Comparison of ENCODE assay signal across 1 cellular context in the genomic region with DNA sequence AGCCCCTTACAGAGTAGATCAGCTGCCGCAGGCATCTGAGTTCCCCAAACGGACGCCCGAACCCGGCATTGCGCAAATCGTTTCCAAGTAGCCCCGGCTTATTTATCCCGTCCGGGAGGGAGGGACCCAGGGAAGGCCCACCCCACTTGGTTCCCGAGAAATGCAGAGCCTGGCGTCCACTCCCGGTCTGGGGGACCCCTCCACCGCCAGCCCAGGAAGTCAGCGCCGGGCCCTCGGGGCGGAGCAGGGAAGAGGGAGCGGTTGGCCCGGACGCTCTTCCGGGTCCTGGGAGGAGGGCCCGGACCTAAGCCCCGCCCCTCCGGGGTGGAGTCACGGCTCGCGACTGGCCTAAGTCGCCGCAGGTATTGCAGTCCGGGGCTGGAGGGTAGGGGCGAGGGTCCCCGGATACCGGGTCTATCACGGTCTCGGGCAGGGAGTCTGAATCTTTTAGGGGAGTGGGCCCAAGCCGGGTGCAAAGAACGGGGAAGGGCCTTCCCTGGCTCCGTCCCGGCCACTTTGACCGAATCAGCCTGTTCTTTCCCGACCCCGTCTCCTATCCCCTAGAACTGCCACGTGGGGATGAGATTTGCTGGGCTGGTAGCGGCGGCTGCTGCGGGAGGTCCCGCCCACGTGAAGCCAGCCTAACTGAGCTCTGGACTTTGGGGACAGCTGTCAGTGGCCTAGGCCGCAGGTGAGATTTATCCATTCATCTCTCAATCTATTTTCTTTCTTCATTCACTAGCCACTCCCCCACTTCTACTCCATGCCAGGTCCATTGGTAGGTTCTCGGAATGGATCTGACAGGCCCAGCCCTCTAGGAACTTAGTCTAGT.
TF ChIP-seq lines count a peak whose summit lies in the region.

A gene with protein sequence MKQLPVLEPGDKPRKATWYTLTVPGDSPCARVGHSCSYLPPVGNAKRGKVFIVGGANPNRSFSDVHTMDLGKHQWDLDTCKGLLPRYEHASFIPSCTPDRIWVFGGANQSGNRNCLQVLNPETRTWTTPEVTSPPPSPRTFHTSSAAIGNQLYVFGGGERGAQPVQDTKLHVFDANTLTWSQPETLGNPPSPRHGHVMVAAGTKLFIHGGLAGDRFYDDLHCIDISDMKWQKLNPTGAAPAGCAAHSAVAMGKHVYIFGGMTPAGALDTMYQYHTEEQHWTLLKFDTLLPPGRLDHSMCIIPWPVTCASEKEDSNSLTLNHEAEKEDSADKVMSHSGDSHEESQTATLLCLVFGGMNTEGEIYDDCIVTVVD (plus strand): TSS at position 327 of the 832 bp plus-strand sequence. CDS start 2,472 bp downstream, outside the sequence.

TF ChIP-seq in HepG2, 621 proteins besides CTCF, POLR2A, EP300 and RAD21 (continued from another document and continues in another):
- TF ChIP-seq, protein P1, sequence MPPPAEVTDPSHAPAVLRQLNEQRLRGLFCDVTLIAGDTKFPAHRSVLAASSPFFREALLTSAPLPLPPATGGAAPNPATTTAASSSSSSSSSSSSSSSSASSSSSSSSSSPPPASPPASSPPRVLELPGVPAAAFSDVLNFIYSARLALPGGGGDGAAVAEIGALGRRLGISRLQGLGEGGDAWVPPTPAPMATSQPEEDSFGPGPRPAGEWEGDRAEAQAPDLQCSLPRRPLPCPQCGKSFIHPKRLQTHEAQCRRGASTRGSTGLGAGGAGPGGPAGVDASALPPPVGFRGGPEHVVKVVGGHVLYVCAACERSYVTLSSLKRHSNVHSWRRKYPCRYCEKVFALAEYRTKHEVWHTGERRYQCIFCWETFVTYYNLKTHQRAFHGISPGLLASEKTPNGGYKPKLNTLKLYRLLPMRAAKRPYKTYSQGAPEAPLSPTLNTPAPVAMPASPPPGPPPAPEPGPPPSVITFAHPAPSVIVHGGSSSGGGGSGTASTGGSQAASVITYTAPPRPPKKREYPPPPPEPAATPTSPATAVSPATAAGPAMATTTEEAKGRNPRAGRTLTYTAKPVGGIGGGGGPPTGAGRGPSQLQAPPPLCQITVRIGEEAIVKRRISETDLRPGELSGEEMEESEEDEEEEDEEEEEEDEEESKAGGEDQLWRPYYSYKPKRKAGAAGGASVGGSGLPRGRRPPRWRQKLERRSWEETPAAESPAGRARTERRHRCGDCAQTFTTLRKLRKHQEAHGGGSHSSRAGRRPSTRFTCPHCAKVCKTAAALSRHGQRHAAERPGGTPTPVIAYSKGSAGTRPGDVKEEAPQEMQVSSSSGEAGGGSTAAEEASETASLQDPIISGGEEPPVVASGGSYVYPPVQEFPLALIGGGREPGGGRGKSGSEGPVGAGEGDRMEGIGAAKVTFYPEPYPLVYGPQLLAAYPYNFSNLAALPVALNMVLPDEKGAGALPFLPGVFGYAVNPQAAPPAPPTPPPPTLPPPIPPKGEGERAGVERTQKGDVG (CRISPR knock-in tag; IDR thresholded peaks at IDR 0.05; ENCODE audit: borderline replicate concordance): 0 out of 2 replicates have a peak, but pooled peaks have one; percentile 59
- no peak for TF ChIP-seq CBX2 (IDR thresholded peaks at IDR 0.05; ENCODE audit: low read depth, low read length)
- TF ChIP-seq CBX2 (CRISPR knock-in tag; IDR thresholded peaks at IDR 0.05; ENCODE audit: low read depth): no peak
- TF ChIP-seq TFAP4 (IDR thresholded peaks at IDR 0.05; ENCODE audit: borderline replicate concordance, low read depth): peak; percentile 76; the same call in 1 of the 2 replicates
- peak; percentile 80; the same call in 1 of the 2 replicates for TF ChIP-seq ZFP91 (CRISPR knock-in tag; IDR thresholded peaks at IDR 0.05; ENCODE audit: borderline replicate concordance)
- TF ChIP-seq, protein P2, sequence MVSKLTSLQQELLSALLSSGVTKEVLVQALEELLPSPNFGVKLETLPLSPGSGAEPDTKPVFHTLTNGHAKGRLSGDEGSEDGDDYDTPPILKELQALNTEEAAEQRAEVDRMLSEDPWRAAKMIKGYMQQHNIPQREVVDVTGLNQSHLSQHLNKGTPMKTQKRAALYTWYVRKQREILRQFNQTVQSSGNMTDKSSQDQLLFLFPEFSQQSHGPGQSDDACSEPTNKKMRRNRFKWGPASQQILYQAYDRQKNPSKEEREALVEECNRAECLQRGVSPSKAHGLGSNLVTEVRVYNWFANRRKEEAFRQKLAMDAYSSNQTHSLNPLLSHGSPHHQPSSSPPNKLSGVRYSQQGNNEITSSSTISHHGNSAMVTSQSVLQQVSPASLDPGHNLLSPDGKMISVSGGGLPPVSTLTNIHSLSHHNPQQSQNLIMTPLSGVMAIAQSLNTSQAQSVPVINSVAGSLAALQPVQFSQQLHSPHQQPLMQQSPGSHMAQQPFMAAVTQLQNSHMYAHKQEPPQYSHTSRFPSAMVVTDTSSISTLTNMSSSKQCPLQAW (CRISPR knock-in tag; IDR thresholded peaks at IDR 0.05): peak; percentile 93; the same call in 1 of the 2 replicates
- no peak for TF ChIP-seq FOXO4 (CRISPR knock-in tag; conservative IDR thresholded peaks at IDR 0.05)
- TF ChIP-seq BCL6 (CRISPR knock-in tag; IDR thresholded peaks at IDR 0.05): peak; percentile 13
- no peak; the same call in 1 of the 2 replicates for TF ChIP-seq ZNF614 (CRISPR knock-in tag; IDR thresholded peaks at IDR 0.05; ENCODE audit: borderline replicate concordance)
- TF ChIP-seq YY1 (IDR thresholded peaks at IDR 0.05; ENCODE audit: insufficient read depth, insufficient replicate concordance, low read depth, low read length): no peak
- no peak for TF ChIP-seq MIER2 (CRISPR knock-in tag; IDR thresholded peaks at IDR 0.05)
- peak; percentile 76 for TF ChIP-seq PHF20 (CRISPR knock-in tag; IDR thresholded peaks at IDR 0.05)
- TF ChIP-seq MXD4 (CRISPR knock-in tag; IDR thresholded peaks at IDR 0.05): peak; percentile 93
- TF ChIP-seq, protein P3, sequence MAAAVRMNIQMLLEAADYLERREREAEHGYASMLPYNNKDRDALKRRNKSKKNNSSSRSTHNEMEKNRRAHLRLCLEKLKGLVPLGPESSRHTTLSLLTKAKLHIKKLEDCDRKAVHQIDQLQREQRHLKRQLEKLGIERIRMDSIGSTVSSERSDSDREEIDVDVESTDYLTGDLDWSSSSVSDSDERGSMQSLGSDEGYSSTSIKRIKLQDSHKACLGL (CRISPR knock-in tag; IDR thresholded peaks at IDR 0.05): peak; percentile 93; the same call in 1 of the 2 replicates
- no peak for TF ChIP-seq KLF12 (CRISPR knock-in tag; IDR thresholded peaks at IDR 0.05; ENCODE audit: borderline replicate concordance)
- no peak for TF ChIP-seq POLR2AphosphoS2 (IDR thresholded peaks at IDR 0.05; ENCODE audit: low read depth, low read length)
- TF ChIP-seq FOXA3 (CRISPR knock-in tag; IDR thresholded peaks at IDR 0.05): 0 out of 2 replicates have a peak, but pooled peaks have one; percentile 33
- no peak for TF ChIP-seq FOXP4 (CRISPR knock-in tag; IDR thresholded peaks at IDR 0.05)
- TF ChIP-seq, protein P4, sequence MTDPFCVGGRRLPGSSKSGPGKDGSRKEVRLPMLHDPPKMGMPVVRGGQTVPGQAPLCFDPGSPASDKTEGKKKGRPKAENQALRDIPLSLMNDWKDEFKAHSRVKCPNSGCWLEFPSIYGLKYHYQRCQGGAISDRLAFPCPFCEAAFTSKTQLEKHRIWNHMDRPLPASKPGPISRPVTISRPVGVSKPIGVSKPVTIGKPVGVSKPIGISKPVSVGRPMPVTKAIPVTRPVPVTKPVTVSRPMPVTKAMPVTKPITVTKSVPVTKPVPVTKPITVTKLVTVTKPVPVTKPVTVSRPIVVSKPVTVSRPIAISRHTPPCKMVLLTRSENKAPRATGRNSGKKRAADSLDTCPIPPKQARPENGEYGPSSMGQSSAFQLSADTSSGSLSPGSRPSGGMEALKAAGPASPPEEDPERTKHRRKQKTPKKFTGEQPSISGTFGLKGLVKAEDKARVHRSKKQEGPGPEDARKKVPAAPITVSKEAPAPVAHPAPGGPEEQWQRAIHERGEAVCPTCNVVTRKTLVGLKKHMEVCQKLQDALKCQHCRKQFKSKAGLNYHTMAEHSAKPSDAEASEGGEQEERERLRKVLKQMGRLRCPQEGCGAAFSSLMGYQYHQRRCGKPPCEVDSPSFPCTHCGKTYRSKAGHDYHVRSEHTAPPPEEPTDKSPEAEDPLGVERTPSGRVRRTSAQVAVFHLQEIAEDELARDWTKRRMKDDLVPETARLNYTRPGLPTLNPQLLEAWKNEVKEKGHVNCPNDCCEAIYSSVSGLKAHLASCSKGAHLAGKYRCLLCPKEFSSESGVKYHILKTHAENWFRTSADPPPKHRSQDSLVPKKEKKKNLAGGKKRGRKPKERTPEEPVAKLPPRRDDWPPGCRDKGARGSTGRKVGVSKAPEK (CRISPR knock-in tag; IDR thresholded peaks at IDR 0.05; ENCODE audit: borderline replicate concordance): no peak
- no peak for TF ChIP-seq HNRNPK (IDR thresholded peaks at IDR 0.05; ENCODE audit: low read depth, low read length, poor library complexity, severe bottlenecking)
- peak; percentile 79 for TF ChIP-seq ZFY (CRISPR knock-in tag; IDR thresholded peaks at IDR 0.05)
- TF ChIP-seq ZNF776 (CRISPR knock-in tag; IDR thresholded peaks at IDR 0.05): no peak
- TF ChIP-seq KDM5B (CRISPR knock-in tag; IDR thresholded peaks at IDR 0.05; ENCODE audit: borderline replicate concordance): peak; percentile 68
- TF ChIP-seq IKZF1 (IDR thresholded peaks at IDR 0.05): no peak
- no peak for TF ChIP-seq DBP (CRISPR knock-in tag; IDR thresholded peaks at IDR 0.05; ENCODE audit: not compliant biosample characterization)
- peak; percentile 28 for TF ChIP-seq XRCC5 (optimal IDR thresholded peaks at IDR 0.05; ENCODE audit: low read length)
- TF ChIP-seq ZNF883 (CRISPR knock-in tag; IDR thresholded peaks at IDR 0.05; ENCODE audit: not compliant biosample characterization): peak; percentile 77
- TF ChIP-seq, protein P5, sequence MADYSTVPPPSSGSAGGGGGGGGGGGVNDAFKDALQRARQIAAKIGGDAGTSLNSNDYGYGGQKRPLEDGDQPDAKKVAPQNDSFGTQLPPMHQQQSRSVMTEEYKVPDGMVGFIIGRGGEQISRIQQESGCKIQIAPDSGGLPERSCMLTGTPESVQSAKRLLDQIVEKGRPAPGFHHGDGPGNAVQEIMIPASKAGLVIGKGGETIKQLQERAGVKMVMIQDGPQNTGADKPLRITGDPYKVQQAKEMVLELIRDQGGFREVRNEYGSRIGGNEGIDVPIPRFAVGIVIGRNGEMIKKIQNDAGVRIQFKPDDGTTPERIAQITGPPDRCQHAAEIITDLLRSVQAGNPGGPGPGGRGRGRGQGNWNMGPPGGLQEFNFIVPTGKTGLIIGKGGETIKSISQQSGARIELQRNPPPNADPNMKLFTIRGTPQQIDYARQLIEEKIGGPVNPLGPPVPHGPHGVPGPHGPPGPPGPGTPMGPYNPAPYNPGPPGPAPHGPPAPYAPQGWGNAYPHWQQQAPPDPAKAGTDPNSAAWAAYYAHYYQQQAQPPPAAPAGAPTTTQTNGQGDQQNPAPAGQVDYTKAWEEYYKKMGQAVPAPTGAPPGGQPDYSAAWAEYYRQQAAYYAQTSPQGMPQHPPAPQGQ (CRISPR knock-in tag; IDR thresholded peaks at IDR 0.05; ENCODE audit: borderline replicate concordance): 0 out of 2 replicates have a peak, but pooled peaks have one; percentile 62
